In the genomic region with DNA sequence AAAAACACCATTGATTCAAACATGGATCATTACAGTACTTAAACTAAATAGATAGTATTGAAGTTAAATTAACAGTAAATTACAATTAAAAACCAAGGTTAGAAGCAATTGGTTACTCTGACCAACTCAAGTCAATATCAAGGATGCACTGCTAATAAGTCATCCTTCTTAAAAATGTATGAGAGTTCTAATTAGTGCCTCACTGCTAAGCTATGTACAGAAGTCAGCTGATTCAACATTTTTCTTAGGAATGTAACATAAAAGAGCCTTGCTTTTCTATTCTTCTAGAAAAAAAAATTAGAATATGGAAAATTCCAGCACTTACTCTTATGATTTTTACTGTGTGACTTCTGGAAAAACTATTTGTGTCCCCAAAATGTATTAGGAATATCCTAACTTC, we compare ENCODE assay signal across 23 cellular contexts.
"Had no signal": no experiment of that assay in that cellular context is flagged by ENCODE, and none has a peak within 500 bp of the region (broad histone marks: within the 10 kb centered on the region; RNA-seq: fewer than 3 reads in every experiment).

No MANE protein-coding gene starts in this region.

- H3K9me2 ChIP-seq: SK-N-SH had no signal

- H3K27ac ChIP-seq: Peyer's patch, RWPE1, SJCRH30, VCaP had no signal

- H3K27me3 ChIP-seq: Peyer's patch, SJCRH30 had no signal

- H3K9me3 ChIP-seq: SJCRH30, SK-N-SH had no signal

- H3K4me1 ChIP-seq: Peyer's patch, SJCRH30 had no signal

- ATAC-seq: activated T-cell treated with anti-CD3 and anti-CD28 coated beads, Interleukin-2, amount 50 U/mL, for 4 hours had no signal

- H3K4me2 ChIP-seq: SK-N-SH had no signal

- H3K9ac ChIP-seq: SK-N-SH had no signal

- DNase-seq: activated CD4-positive, alpha-beta memory T cell treated with anti-CD3 and anti-CD28 coated beads for 36 hours; activated CD4-positive, alpha-beta T cell treated with anti-CD3 and anti-CD28 coated beads, Interleukin-2, amount 10 ng/mL, durations not matched to agents 7 days and 5 days; activated CD4-positive, CD25-positive, alpha-beta regulatory T cell; activated CD8-positive, alpha-beta memory T cell treated with anti-CD3 and anti-CD28 coated beads for 24 hours; activated gamma-delta T cell; activated naive CD4-positive, alpha-beta T cell treated with anti-CD3 and anti-CD28 coated beads for 36 hours; activated T-cell treated with anti-CD3 and anti-CD28 coated beads, Interleukin-2, amount 50 U/mL, for 4 hours; aorta; NCI-H1048; NCI-H146; NCI-H187 treated with DMSO at 0.1 percent for 48 hours; NCI-H345; NCI-H510A; NCI-H526 treated with DMSO at 0.1 percent for 48 hours; NCI-H82; OCI-M1; Peyer's patch; Right ventricle myocardium superior; SJCRH30; SK-N-SH; T-helper 1 cell had no signal

- H3K36me3 ChIP-seq: Peyer's patch, SJCRH30 had no signal

- H3K4me3 ChIP-seq: Peyer's patch, SJCRH30 had no signal
